ENCODE assay signal across 8 cellular contexts in the genomic region with DNA sequence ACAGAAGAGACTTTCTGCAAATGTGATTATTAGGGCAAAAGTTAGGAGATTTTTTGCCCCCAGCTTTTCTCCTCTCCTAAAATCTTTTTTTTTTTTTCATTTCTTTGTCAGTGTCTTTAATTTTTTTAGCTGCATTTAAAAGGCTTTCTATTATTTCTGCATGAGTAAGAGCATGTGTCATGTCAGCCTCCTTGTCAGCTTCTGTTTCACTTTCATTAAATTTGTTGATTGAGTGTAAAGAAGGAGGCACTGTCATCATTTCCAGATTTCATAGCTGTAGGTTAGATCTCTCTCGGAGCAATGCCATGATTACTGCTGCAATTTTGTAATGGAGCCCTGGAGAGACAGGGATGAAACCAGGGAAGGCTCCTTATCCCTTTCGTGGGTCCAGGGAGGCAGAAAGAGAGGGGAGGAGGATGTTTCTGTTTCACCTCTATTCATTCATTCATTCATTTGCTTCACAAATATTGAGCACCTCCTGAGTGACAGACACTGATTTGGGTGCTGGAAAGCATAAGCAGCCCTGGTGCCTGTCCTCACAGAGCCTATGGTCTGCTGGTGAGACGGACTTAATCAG. TPM values are rescaled to one million over a fixed set of nuclear protein-coding genes. Genes with fewer than 3 reads are reported as not detected.
A peak's percentile ranks its signal among the peaks of the same experiment; 100 is the strongest.
DNase-seq lines count a peak whose midpoint lies in the region; ATAC-seq and TF ChIP-seq lines count a peak whose summit lies in the region.

No MANE protein-coding gene starts in this region.

- TF ChIP-seq CTCF in GM13976 (IDR thresholded peaks at IDR 0.05; ENCODE audit: borderline replicate concordance, control extremely low read depth, extremely low read depth, insufficient read depth, missing control alignments): no peak
- TF ChIP-seq CTCF in BE2C (IDR thresholded peaks at IDR 0.05; ENCODE audit: low read depth, low read length): no peak
- no peak for TF ChIP-seq CTCF in Peyer's patch (IDR thresholded peaks at IDR 0.05)
- TF ChIP-seq CTCF in prostate gland (IDR thresholded peaks at IDR 0.05): no peak

- ATAC-seq in GM21367 (IDR thresholded peaks at IDR 0.05; ENCODE audit: unreplicated experiment) (peak; percentile 94), HG03439 (IDR thresholded peaks at IDR 0.05; ENCODE audit: unreplicated experiment) (peak; percentile 83)

- H3K36me3 ChIP-seq in effector memory CD4-positive, alpha-beta T cell (ENCODE audit: control insufficient read depth, insufficient read depth, low read length): no peaks in the 10 kb centered on the region
- H3K36me3 ChIP-seq in BE2C: no peaks in the 10 kb centered on the region
- H3K36me3 ChIP-seq in Peyer's patch: no peaks in the 10 kb centered on the region
- H3K36me3 ChIP-seq in prostate gland: no peaks in the 10 kb centered on the region

- H3K9me3 ChIP-seq in effector memory CD4-positive, alpha-beta T cell (ENCODE audit: control insufficient read depth, low read length): no peaks in the 10 kb centered on the region
- no peaks in the 10 kb centered on the region for H3K9me3 ChIP-seq in BE2C
- H3K9me3 ChIP-seq in Peyer's patch: no peaks in the 10 kb centered on the region
- H3K9me3 ChIP-seq in prostate gland: no peaks in the 10 kb centered on the region

- 56% methylated on average over 3 of the region's 3 CpGs for WGBS in prostate gland

- peak overlapping the region; percentile 30 for H3K4me3 ChIP-seq in effector memory CD4-positive, alpha-beta T cell (ENCODE audit: insufficient read depth, low read depth, low read length, poor library complexity, severe bottlenecking)
- H3K4me3 ChIP-seq in BE2C (ENCODE audit: low read depth, low read length) (no peak overlapping the region), Peyer's patch (no peak overlapping the region), prostate gland (no peak overlapping the region)

- H3K27me3 ChIP-seq in effector memory CD4-positive, alpha-beta T cell (replicated peaks; ENCODE audit: control insufficient read depth, insufficient read depth, low read length, poor library complexity, severe bottlenecking): no peaks in the 10 kb centered on the region
- no peaks in the 10 kb centered on the region for H3K27me3 ChIP-seq in BE2C
- no peaks in the 10 kb centered on the region for H3K27me3 ChIP-seq in Peyer's patch
- H3K27me3 ChIP-seq in prostate gland (replicated peaks; ENCODE audit: insufficient read depth): no peaks in the 10 kb centered on the region

- intact Hi-C loops in prostate gland (cut with DNase I): no loop called here

- TF ChIP-seq POLR2A in Peyer's patch (IDR thresholded peaks at IDR 0.05) (no peak), prostate gland (IDR thresholded peaks at IDR 0.05) (no peak)

- H3K27ac ChIP-seq in effector memory CD4-positive, alpha-beta T cell (ENCODE audit: insufficient read depth, low read length, poor library complexity, severe bottlenecking): no peak overlapping the region
- H3K27ac ChIP-seq in Peyer's patch (no peak overlapping the region), prostate gland (no peak overlapping the region)

- DNase-seq in GM13976 (ENCODE audit: low spot score): peak; percentile 36
- DNase-seq in effector memory CD4-positive, alpha-beta T cell: no peak
- no peak for DNase-seq in BE2C
- DNase-seq in Peyer's patch: no peak
- DNase-seq in NCI-H128 (lab: John Stamatoyannopoulos, UW; ENCODE audit: unreplicated experiment): no peak
- DNase-seq in prostate gland (ENCODE audit: low spot score): no peak

- in situ Hi-C loops in GM13976 (cut with MboI; ENCODE audit: low sequenced_read_pairs, unreplicated experiment): no loop called here

- peaks cover 14% of the 10 kb centered on the region for H3K4me1 ChIP-seq in effector memory CD4-positive, alpha-beta T cell (ENCODE audit: control insufficient read depth, insufficient read depth, low read length, poor library complexity, severe bottlenecking)
- H3K4me1 ChIP-seq in BE2C (no peaks in the 10 kb centered on the region), Peyer's patch (no peaks in the 10 kb centered on the region), prostate gland (replicated peaks) (no peaks in the 10 kb centered on the region)

RNA-seq across cellular contexts. Expression of a gene that starts 13.3 kb away (rescaled TPM):
- 5.3 TPM for polyA plus RNA-seq in BE2C (2012; ENCODE audit: insufficient read depth, insufficient read length, low read depth)
- total RNA-seq in Peyer's patch (100 to 1,000 TPM in 1 of 4 donors, 10 to 100 TPM in 3; 73.4 to 117 (median 88.4) TPM), prostate gland (10 to 100 TPM; 67.0 to 68.2 TPM)
